Comparison of ENCODE assay signal across 28 cellular contexts in genomic region chr2:199543606-199544172, GRCh38.
"Had no signal": no experiment of that assay in that cellular context is flagged by ENCODE, and none has a peak within 500 bp of the region (broad histone marks: within the 10 kb centered on the region; RNA-seq: fewer than 3 reads in every experiment).

No MANE protein-coding gene starts in this region.

- DNase-seq: effector memory CD4-positive, alpha-beta T cell; foreskin melanocyte; glutamatergic neuron; heart right ventricle; hippocampal formation; left cardiac atrium; left lung; mesenchymal stem cell; mucosa of descending colon; naive B cell; pancreas; stimulated activated CD4-positive, alpha-beta T cell treated with anti-CD3 and anti-CD28 coated beads, Interleukin-12 subunit alpha, Interleukin-12 subunit beta, amount 100 ng/mL, for 4 hours; stimulated activated CD4-positive, alpha-beta T cell treated with anti-CD3 and anti-CD28 coated beads, Interleukin-1b, Interleukin-23, amount 100 ng/mL, for 48 hours; stimulated activated CD4-positive, alpha-beta T cell treated with anti-CD3 and anti-CD28 coated beads, Interleukin-4, amount 100 ng/mL, for 1 hour; stimulated activated CD8-positive, alpha-beta memory T cell treated with anti-CD3 and anti-CD28 coated beads, Interleukin-4, amount 100 ng/mL, for 48 hours; stimulated activated naive CD4-positive, alpha-beta T cell; stimulated activated naive CD8-positive, alpha-beta T cell treated with anti-CD3 and anti-CD28 coated beads, Interleukin-15, amount 100 ng/mL, for 72 hours; thyroid gland; trophoblast cell had no signal

- H3K27me3 ChIP-seq: heart right ventricle, left lung, neutrophil, pancreas, thyroid gland, vagina had no signal

- H3K9me3 ChIP-seq: esophagus muscularis mucosa, heart right ventricle, left lung, mucosa of descending colon, neutrophil, pancreas, thyroid gland, vagina had no signal

- ATAC-seq: heart right ventricle; left cardiac atrium; left lung; mucosa of descending colon; natural killer cell treated with Interleukin-12 subunit alpha and Interleukin-12 subunit beta and Interleukin-15 and Interleukin-18, amount 100 ng/mL, for 72 hours; pancreas; sciatic nerve; stimulated activated naive CD8-positive, alpha-beta T cell treated with anti-CD3 and anti-CD28 coated beads, Interleukin-15, amount 100 ng/mL, for 72 hours had no signal

- H3K36me3 Mint-ChIP-seq: mesothelial cell of epicardium; naive B cell; natural killer cell treated with Interleukin-12 subunit alpha and Interleukin-12 subunit beta and Interleukin-15 and Interleukin-18, amount 100 ng/mL, for 72 hours had no signal

- H3K9me3 Mint-ChIP-seq: stimulated activated naive CD8-positive, alpha-beta T cell treated with anti-CD3 and anti-CD28 coated beads, Interleukin-15, amount 100 ng/mL, for 72 hours had no signal

- H3K4me3 ChIP-seq: esophagus muscularis mucosa, heart right ventricle, left lung, mucosa of descending colon, pancreas, smooth muscle cell, thyroid gland, vagina had no signal

- H3K36me3 ChIP-seq: esophagus muscularis mucosa, heart right ventricle, left lung, neutrophil, pancreas, thyroid gland, vagina had no signal

- H3K27ac Mint-ChIP-seq: dendritic cell treated with granulocyte-macrophage colony-stimulating factor and Interleukin-4, amounts not matched to agents 40 ng/mL and 50 ng/mL, for 4 days; mesothelial cell of epicardium; naive B cell; natural killer cell treated with Interleukin-12 subunit alpha and Interleukin-12 subunit beta and Interleukin-15 and Interleukin-18, amount 100 ng/mL, for 72 hours; stimulated activated naive CD8-positive, alpha-beta T cell treated with anti-CD3 and anti-CD28 coated beads, Interleukin-15, amount 100 ng/mL, for 72 hours had no signal

- H3K4me2 ChIP-seq: smooth muscle cell had no signal

- H3K27ac ChIP-seq: esophagus muscularis mucosa, heart right ventricle, left lung, neutrophil, pancreas, thyroid gland, vagina had no signal

- H3K27me3 Mint-ChIP-seq: dendritic cell treated with granulocyte-macrophage colony-stimulating factor and Interleukin-4, amounts not matched to agents 40 ng/mL and 50 ng/mL, for 4 days; natural killer cell treated with Interleukin-12 subunit alpha and Interleukin-12 subunit beta and Interleukin-15 and Interleukin-18, amount 100 ng/mL, for 72 hours had no signal

- H3K4me3 Mint-ChIP-seq: dendritic cell treated with granulocyte-macrophage colony-stimulating factor and Interleukin-4, amounts not matched to agents 40 ng/mL and 50 ng/mL, for 4 days; mesothelial cell of epicardium; naive B cell; natural killer cell treated with Interleukin-12 subunit alpha and Interleukin-12 subunit beta and Interleukin-15 and Interleukin-18, amount 100 ng/mL, for 72 hours; neural crest cell; stimulated activated naive CD8-positive, alpha-beta T cell treated with anti-CD3 and anti-CD28 coated beads, Interleukin-15, amount 100 ng/mL, for 72 hours had no signal

- H3K4me1 ChIP-seq: esophagus muscularis mucosa, heart right ventricle, left lung, pancreas, thyroid gland, vagina had no signal

- H3K4me1 Mint-ChIP-seq: mesothelial cell of epicardium; naive B cell; neural crest cell; stimulated activated naive CD8-positive, alpha-beta T cell treated with anti-CD3 and anti-CD28 coated beads, Interleukin-15, amount 100 ng/mL, for 72 hours had no signal
